ENCODE assay signal across 9 cellular contexts in the genomic region with DNA sequence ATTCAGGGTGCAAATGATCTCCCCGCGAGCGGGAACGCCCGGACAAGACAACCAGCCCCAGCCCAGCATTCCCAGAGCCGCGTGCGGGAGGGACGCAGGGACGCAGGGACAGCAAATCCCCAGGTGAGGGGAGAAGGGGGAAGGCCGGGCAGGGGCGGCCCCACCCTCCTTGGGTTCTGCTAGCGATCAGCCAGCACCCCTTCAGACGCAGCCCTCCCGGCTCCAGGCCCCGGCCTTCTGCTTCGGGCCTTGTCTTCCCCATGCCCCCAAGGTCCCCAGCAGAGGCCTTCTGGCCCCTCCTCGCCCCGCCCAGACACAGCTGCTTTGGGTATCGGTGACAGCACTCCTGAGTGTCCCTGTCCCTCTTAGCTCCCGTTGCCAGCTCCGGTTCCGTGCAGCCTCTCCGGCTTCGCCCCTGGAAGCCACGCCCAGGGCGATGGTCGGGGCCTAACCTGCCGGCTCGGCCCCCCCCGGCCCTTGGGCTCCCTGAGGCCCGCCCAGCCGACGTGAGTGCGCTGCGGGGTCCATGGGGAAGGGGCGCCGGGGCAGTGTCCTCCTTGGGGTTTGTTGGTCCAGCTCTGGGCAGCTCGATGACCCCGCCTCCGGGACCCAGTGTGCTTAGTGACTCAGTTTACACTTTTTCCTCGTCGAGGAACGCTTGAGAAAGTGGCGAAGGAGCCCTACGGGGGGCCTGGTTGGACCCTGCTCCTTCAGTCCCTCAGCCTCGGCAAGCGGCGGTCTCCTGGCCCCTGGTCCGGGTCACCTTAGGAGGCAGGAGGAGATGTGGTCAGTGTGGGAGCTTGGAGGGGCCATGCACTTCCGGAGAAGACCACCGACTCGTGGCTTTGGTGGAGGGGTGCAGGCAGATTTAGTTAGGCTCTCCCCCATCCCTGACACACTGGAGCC. TPM values are rescaled to one million over a fixed set of nuclear protein-coding genes. Genes with fewer than 3 reads are reported as not detected.
DNase-seq lines count a peak whose midpoint lies in the region; ATAC-seq and TF ChIP-seq lines count a peak whose summit lies in the region.
"Had no signal": no experiment of that assay in that cellular context is flagged by ENCODE, and none has a peak within 500 bp of the region (broad histone marks: within the 10 kb centered on the region; RNA-seq: fewer than 3 reads in every experiment).

No MANE protein-coding gene starts in this region.

- H3K9me3 ChIP-seq in BLaER1 (no peaks in the 10 kb centered on the region), upper lobe of right lung (no peaks in the 10 kb centered on the region)
- H3K9me3 ChIP-seq: pancreas had no signal

- peak; percentile 21 for ATAC-seq in memory B cell (ENCODE audit: low read depth)
- no peak for ATAC-seq in upper lobe of right lung
- ATAC-seq in HG02678 (IDR thresholded peaks at IDR 0.05; ENCODE audit: unreplicated experiment), result no peak

- H3K4me1 ChIP-seq in BLaER1 (peaks cover 54% of the 10 kb centered on the region), upper lobe of right lung (peaks cover 41% of the 10 kb centered on the region)

- no peak overlapping the region for H3K9ac ChIP-seq in BLaER1

- H3K27me3 Mint-ChIP-seq in IgD-negative memory B cell (peaks cover 19% of the 10 kb centered on the region), memory B cell (no peaks in the 10 kb centered on the region)
- H3K27me3 Mint-ChIP-seq in activated naive CD8-positive, alpha-beta T cell treated with anti-CD3 and anti-CD28 coated beads for 36 hours, result peaks cover 60% of the 10 kb centered on the region

- peak overlapping the region in 1 of 3 donors; percentile 73 for H3K27ac Mint-ChIP-seq in IgD-negative memory B cell
- H3K27ac Mint-ChIP-seq in activated naive CD8-positive, alpha-beta T cell treated with anti-CD3 and anti-CD28 coated beads for 36 hours, result no peak overlapping the region
- no peak overlapping the region for H3K27ac Mint-ChIP-seq in memory B cell

- H3K4me2 ChIP-seq in BLaER1, result peak overlapping the region; percentile 60

- H3K36me3 ChIP-seq in BLaER1 (peaks cover 4% of the 10 kb centered on the region; the same call in 1 of the 2 replicates), upper lobe of right lung (no peaks in the 10 kb centered on the region)
- H3K36me3 ChIP-seq: pancreas had no signal

- peaks cover 82% of the 10 kb centered on the region for H4K20me1 ChIP-seq in BLaER1

- TF ChIP-seq CTCF in upper lobe of right lung (IDR thresholded peaks at IDR 0.05), result no peak

- H3K27me3 ChIP-seq in BLaER1 (peaks cover 91% of the 10 kb centered on the region), upper lobe of right lung (peaks cover 59% of the 10 kb centered on the region)

- peak; percentile 45 for DNase-seq in activated naive CD8-positive, alpha-beta T cell treated with anti-CD3 and anti-CD28 coated beads for 36 hours
- DNase-seq in memory B cell (ENCODE audit: low spot score in 2 of 2) (peak in 1 of 2 donors; percentile 52), upper lobe of right lung (no peak), hepatic stellate cell (ENCODE audit: low spot score) (no peak), caudate nucleus (lab: John Stamatoyannopoulos, UW) (no peak)

- H3K36me3 Mint-ChIP-seq in IgD-negative memory B cell, result peaks cover 2% of the 10 kb centered on the region
- no peaks in the 10 kb centered on the region for H3K36me3 Mint-ChIP-seq in activated naive CD8-positive, alpha-beta T cell treated with anti-CD3 and anti-CD28 coated beads for 36 hours
- no peaks in the 10 kb centered on the region for H3K36me3 Mint-ChIP-seq in memory B cell

- peak overlapping the region; percentile 78 to 90 (median 86) for H3K4me3 Mint-ChIP-seq in IgD-negative memory B cell
- H3K4me3 Mint-ChIP-seq in activated naive CD8-positive, alpha-beta T cell treated with anti-CD3 and anti-CD28 coated beads for 36 hours, result peak overlapping the region; percentile 58
- peak overlapping the region; percentile 83 for H3K4me3 Mint-ChIP-seq in memory B cell

- no peak overlapping the region for H3K27ac ChIP-seq in BLaER1
- H3K27ac ChIP-seq in upper lobe of right lung, result no peak overlapping the region
- H3K27ac ChIP-seq in caudate nucleus (ENCODE audit: low read depth, low read length), result no peak overlapping the region
- H3K27ac ChIP-seq: pancreas had no signal

- H3K4me3 ChIP-seq in BLaER1, result peak overlapping the region; percentile 42; the same call in 1 of the 2 replicates
- H3K4me3 ChIP-seq in upper lobe of right lung, result peak overlapping the region; percentile 37

- H3K4me1 Mint-ChIP-seq in IgD-negative memory B cell (peaks cover 14 to 18% (median 14%) of the 10 kb centered on the region in 3 donors), memory B cell (peaks cover 16% of the 10 kb centered on the region)
- H3K4me1 Mint-ChIP-seq in activated naive CD8-positive, alpha-beta T cell treated with anti-CD3 and anti-CD28 coated beads for 36 hours, result peaks cover 19% of the 10 kb centered on the region

- H3K9me3 Mint-ChIP-seq in IgD-negative memory B cell (no peaks in the 10 kb centered on the region), memory B cell (no peaks in the 10 kb centered on the region)
- H3K9me3 Mint-ChIP-seq in activated naive CD8-positive, alpha-beta T cell treated with anti-CD3 and anti-CD28 coated beads for 36 hours, result no peaks in the 10 kb centered on the region

- intact Hi-C loops in upper lobe of right lung (cut with DNase I), result no loop called here

RNA-seq across cellular contexts. Expression of gene AMZ2, which starts 50.5 kb away (rescaled TPM):
- 80.0 TPM for polyA plus RNA-seq in IgD-negative memory B cell
- total RNA-seq in activated naive CD8-positive, alpha-beta T cell treated with anti-CD3 and anti-CD28 coated beads for 36 hours, result 100 to 1,000 TPM; 120 to 134 TPM
- 50.5 TPM for total RNA-seq in upper lobe of right lung
